In the genomic region with DNA sequence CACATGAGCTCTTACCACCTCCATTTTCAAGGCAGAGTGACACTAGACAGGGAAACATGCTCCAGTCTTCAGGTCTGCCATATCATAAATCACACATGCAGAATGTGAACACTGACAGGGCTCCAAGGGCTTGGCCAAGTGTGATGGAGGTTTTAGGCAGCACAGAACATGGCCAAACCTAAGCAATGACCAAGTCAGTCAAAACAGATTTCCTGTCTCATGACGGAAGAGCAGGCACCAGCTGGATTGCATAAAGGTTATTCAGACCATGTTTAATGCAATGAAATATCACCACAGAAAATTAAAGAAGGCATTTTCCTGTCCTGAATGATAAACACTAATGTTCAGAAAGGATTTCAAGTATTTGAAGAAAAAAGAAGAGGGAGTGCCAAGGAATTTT, we compare ENCODE assay signal across 16 cellular contexts.
A peak's percentile ranks its signal among the peaks of the same experiment; 100 is the strongest.
DNase-seq lines count a peak whose midpoint lies in the region; ATAC-seq, FAIRE-seq and TF ChIP-seq lines count a peak whose summit lies in the region.
"Had no signal": no experiment of that assay in that cellular context is flagged by ENCODE, and none has a peak within 500 bp of the region (broad histone marks: within the 10 kb centered on the region; RNA-seq: fewer than 3 reads in every experiment).

No MANE protein-coding gene starts in this region.

- no peaks in the 10 kb centered on the region for H3K79me2 ChIP-seq in GM23248 (ENCODE audit: insufficient read depth)

- no peak overlapping the region for H3K27ac ChIP-seq in GM23248
- no peak overlapping the region for H3K27ac ChIP-seq in small intestine (ENCODE audit: low read depth in 1 of 2, low read length in 1 of 2)

- TF ChIP-seq CTCF in fibroblast of the aortic adventitia (IDR thresholded peaks at IDR 0.05; ENCODE audit: insufficient read depth, low read length): no peak
- TF ChIP-seq CTCF in type B pancreatic cell (conservative IDR thresholded peaks at IDR 0.05): no peak
- TF ChIP-seq CTCF in GM20000 (IDR thresholded peaks at IDR 0.05; ENCODE audit: extremely low read depth, missing control alignments): no peak

- no peaks in the 10 kb centered on the region for H3K36me3 Mint-ChIP-seq in type B pancreatic cell
- H3K36me3 Mint-ChIP-seq: CD8-positive, alpha-beta T cell had no signal

- in situ Hi-C loops in GM23248 (cut with MboI): loop anchor here (5.0 kb wide), 1 partner anchor 129 kb away; no protein-coding TSS in a partner anchor

- H4K20me1 ChIP-seq in GM23248 (ENCODE audit: insufficient read depth): no peaks in the 10 kb centered on the region

- H3K4me1 ChIP-seq in GM23248 (ENCODE audit: insufficient read depth) (no peaks in the 10 kb centered on the region; the same call in 1 of the 2 replicates), adipocyte (ENCODE audit: control insufficient read depth, insufficient read depth, low read length) (no peaks in the 10 kb centered on the region), small intestine (ENCODE audit: control insufficient read depth in 2 of 2, insufficient read depth in 1 of 2, low read depth in 1 of 2, low read length in 1 of 2) (no peaks in the 10 kb centered on the region)

- no peaks in the 10 kb centered on the region for H3K9me2 ChIP-seq in GM23248 (ENCODE audit: insufficient read depth)

- no peak for ATAC-seq in left colon
- ATAC-seq: CD8-positive, alpha-beta T cell had no signal

- intact Hi-C loops in left colon (cut with DNase I, micrococcal nuclease): no loop called here

- no peaks in the 10 kb centered on the region for H3K9me3 ChIP-seq in GM23248 (ENCODE audit: low read depth)
- H3K9me3 ChIP-seq in adipocyte (ENCODE audit: control insufficient read depth, low read length): no peaks in the 10 kb centered on the region
- no peaks in the 10 kb centered on the region for H3K9me3 ChIP-seq in small intestine (ENCODE audit: control insufficient read depth, low read depth)
- H3K9me3 ChIP-seq: HAP-1 had no signal

- H3K27me3 ChIP-seq in GM23248 (replicated peaks; ENCODE audit: insufficient read depth) (no peaks in the 10 kb centered on the region), adipocyte (replicated peaks; ENCODE audit: control insufficient read depth, insufficient read depth, low read length) (peaks cover 22% of the 10 kb centered on the region), small intestine (ENCODE audit: control insufficient read depth in 2 of 2, insufficient read depth in 2 of 2, low read length in 2 of 2) (no peaks in the 10 kb centered on the region)

- FAIRE-seq in small intestine (lab: Jason Lieb, UNC): no peak
- FAIRE-seq: HTR-8/SVneo had no signal

- peak overlapping the region; percentile 35 for H3K4me3 Mint-ChIP-seq in type B pancreatic cell
- H3K4me3 Mint-ChIP-seq: B cell; CD8-positive, alpha-beta T cell had no signal

- peaks cover 17% of the 10 kb centered on the region for H3K27me3 Mint-ChIP-seq in type B pancreatic cell

- H3K27ac Mint-ChIP-seq in type B pancreatic cell: peak overlapping the region; percentile 74
- H3K27ac Mint-ChIP-seq: B cell; CD8-positive, alpha-beta T cell had no signal

- 35 to 40% methylated on average over 1 of the region's 1 CpG for WGBS in GM23248 (ENCODE audit: low coverage in 1 of 2, low lambda C conversion rate in 2 of 2, missing lambda C conversion rate in 2 of 2), 2 experiments
- WGBS in small intestine, 3 donors: 57 to 89% (median 82%) methylated on average over 1 of the region's 1 CpG

- H3K9ac ChIP-seq in GM23248: no peak overlapping the region
- no peak overlapping the region for H3K9ac ChIP-seq in adipocyte (ENCODE audit: low read length)

- 0 out of 2 replicates have a peak, but pooled peaks cover 8% of the 10 kb centered on the region for H3F3A ChIP-seq in GM23248 (ENCODE audit: insufficient read depth)

- H3K4me3 ChIP-seq in GM23248 (no peak overlapping the region), adipocyte (ENCODE audit: low read length) (no peak overlapping the region), fibroblast of the aortic adventitia (ENCODE audit: low read depth, low read length) (no peak overlapping the region), small intestine (ENCODE audit: low read depth in 1 of 2, low read length in 2 of 2) (no peak overlapping the region)
- H3K4me3 ChIP-seq: HAP-1 had no signal

- H3K36me3 ChIP-seq in GM23248 (ENCODE audit: low read depth) (no peaks in the 10 kb centered on the region), adipocyte (ENCODE audit: control insufficient read depth, insufficient read depth, low read length, severe bottlenecking) (no peaks in the 10 kb centered on the region), small intestine (ENCODE audit: control insufficient read depth in 2 of 2, insufficient read depth in 2 of 2, low read length in 2 of 2) (no peaks in the 10 kb centered on the region)
- H3K36me3 ChIP-seq: HAP-1 had no signal

- H3K4me1 Mint-ChIP-seq in type B pancreatic cell (ENCODE audit: unreplicated experiment): peaks cover 30% of the 10 kb centered on the region

- no peak overlapping the region for H3K4me2 ChIP-seq in GM23248 (ENCODE audit: unreplicated experiment)

- H2AFZ ChIP-seq in GM23248: no peak overlapping the region

- no peaks in the 10 kb centered on the region for H3K9me3 Mint-ChIP-seq in type B pancreatic cell
- H3K9me3 Mint-ChIP-seq: CD8-positive, alpha-beta T cell had no signal

- DNase-seq in GM23248 (peak; percentile 24), adipocyte (ENCODE audit: low read depth) (peak; percentile 33), fibroblast of the aortic adventitia (ENCODE audit: low read depth) (peak; percentile 50), type B pancreatic cell (ENCODE audit: extremely low spot score, unreplicated experiment) (no peak), left colon (no peak), small intestine (no peak), GM20000 (ENCODE audit: low spot score) (no peak)
- DNase-seq: CD8-positive, alpha-beta T cell; NCI-H1048; NCI-H1694; NCI-H2107; NCI-H226; NCI-H526 had no signal

Comparison
In these comparisons a context has a peak if more than half of its experiments do, and no peak if none do; other contexts are left out.
1. DNase-seq: peak in GM23248 (single experiment), adipocyte (single experiment) and fibroblast of the aortic adventitia (single experiment); none in type B pancreatic cell (single experiment), left colon (0 of 2), small intestine (single experiment) and GM20000 (single experiment).